Comparison of ENCODE assay signal across 8 cellular contexts in the genomic region with DNA sequence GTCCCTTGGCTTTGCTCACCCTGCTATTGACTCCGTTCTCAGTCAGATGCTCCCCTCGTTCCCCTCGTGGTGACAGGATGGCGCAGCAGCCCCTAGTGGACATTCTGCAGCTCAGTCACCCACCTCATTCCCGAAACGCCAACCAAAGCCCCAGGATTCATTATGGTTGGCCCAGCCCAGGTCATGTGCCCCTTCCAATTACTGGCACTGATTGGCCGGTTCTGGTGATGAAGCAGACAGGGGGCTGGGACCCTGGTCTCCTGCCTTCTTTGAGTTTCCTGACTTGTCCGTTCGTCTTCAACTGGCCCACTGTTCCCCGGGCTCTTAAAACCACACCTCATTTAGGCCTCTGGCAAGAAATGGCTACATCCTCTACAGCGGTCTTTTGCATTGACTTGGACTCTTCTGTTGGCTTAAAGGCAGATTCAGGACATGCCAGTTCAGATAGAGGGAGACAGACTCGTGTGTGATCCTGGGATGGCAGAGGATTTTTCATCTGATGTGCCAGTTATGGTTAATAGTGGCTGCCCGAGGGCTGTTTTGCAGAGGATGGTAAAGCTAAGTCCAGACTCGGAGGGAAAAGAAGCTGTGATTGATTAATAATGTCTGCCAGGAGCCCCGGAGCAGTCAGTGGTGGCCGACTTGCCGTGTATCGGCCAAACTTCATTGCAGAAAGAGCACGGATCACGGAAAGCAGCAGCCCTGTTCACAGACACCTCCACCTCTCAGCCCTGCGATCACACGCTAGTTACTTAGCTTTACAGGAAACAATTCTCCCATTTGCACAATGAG. TPM values are rescaled to one million over a fixed set of nuclear protein-coding genes. Genes with fewer than 3 reads are reported as not detected.
A peak's percentile ranks its signal among the peaks of the same experiment; 100 is the strongest.
DNase-seq lines count a peak whose midpoint lies in the region; ATAC-seq lines count a peak whose summit lies in the region.

No MANE protein-coding gene starts in this region.

- in situ Hi-C loops in HAP-1 (cut with MboI; ENCODE audit: low sequenced_read_pairs), result no loop called here
- in situ Hi-C loops in ACHN (cut with HindIII; ENCODE audit: low pct_ligation_motif_present, low pct_unique_long_range_greater_than_20kb, low sequenced_read_pairs), result no loop called here

- intact Hi-C loops in dendritic cell treated with granulocyte-macrophage colony-stimulating factor and Interleukin-4, amounts not matched to agents 40 ng/mL and 50 ng/mL, for 4 days (cut with micrococcal nuclease), result no loop called here

- H3K27me3 Mint-ChIP-seq in T-helper 17 cell, result no peaks in the 10 kb centered on the region
- H3K27me3 Mint-ChIP-seq in dendritic cell treated with granulocyte-macrophage colony-stimulating factor and Interleukin-4, amounts not matched to agents 40 ng/mL and 50 ng/mL, for 4 days, result no peaks in the 10 kb centered on the region
- peaks cover 16% of the 10 kb centered on the region for H3K27me3 Mint-ChIP-seq in stimulated activated memory B cell treated with anti-CD40 and anti-IgM and Interleukin-4, amounts not matched to agents 10 μg/mL and 1 μg/mL and 100 μg/mL, for 72 hours

- DNase-seq in HAP-1 (ENCODE audit: low spot score in 2 of 2) (peak; percentile 7 to 62), T-helper 17 cell (peak in 1 of 3 donors; percentile 26), ACHN (no peak)

- peaks cover 12% of the 10 kb centered on the region for H3K9me3 Mint-ChIP-seq in dendritic cell treated with granulocyte-macrophage colony-stimulating factor and Interleukin-4, amounts not matched to agents 40 ng/mL and 50 ng/mL, for 4 days
- peaks cover 12% of the 10 kb centered on the region for H3K9me3 Mint-ChIP-seq in stimulated activated memory B cell treated with anti-CD40 and anti-IgM and Interleukin-4, amounts not matched to agents 10 μg/mL and 1 μg/mL and 100 μg/mL, for 72 hours

- H3K9me3 ChIP-seq in HAP-1, result no peaks in the 10 kb centered on the region; the same call in 1 of the 2 replicates
- H3K9me3 ChIP-seq in T-helper 17 cell (ENCODE audit: control insufficient read depth, low read length, poor library complexity, severe bottlenecking), result no peaks in the 10 kb centered on the region
- peaks cover 8% of the 10 kb centered on the region for H3K9me3 ChIP-seq in mesodermal cell (ENCODE audit: control insufficient read depth, low read length)

- H3K4me1 ChIP-seq in HAP-1, result no peaks in the 10 kb centered on the region
- peaks cover 12% of the 10 kb centered on the region for H3K4me1 ChIP-seq in mesodermal cell (ENCODE audit: control insufficient read depth, insufficient read depth, low read length, poor library complexity, severe bottlenecking)

- peak overlapping the region; percentile 46 for H3K4me3 Mint-ChIP-seq in T-helper 17 cell
- H3K4me3 Mint-ChIP-seq in dendritic cell treated with granulocyte-macrophage colony-stimulating factor and Interleukin-4, amounts not matched to agents 40 ng/mL and 50 ng/mL, for 4 days, result peak overlapping the region; percentile 70
- peak overlapping the region; percentile 71 for H3K4me3 Mint-ChIP-seq in stimulated activated memory B cell treated with anti-CD40 and anti-IgM and Interleukin-4, amounts not matched to agents 10 μg/mL and 1 μg/mL and 100 μg/mL, for 72 hours

- no peak overlapping the region for H3K4me3 ChIP-seq in HAP-1
- H3K4me3 ChIP-seq in mesodermal cell (ENCODE audit: extremely low read depth, insufficient read depth, low read length, poor library complexity, severe bottlenecking), result peak overlapping the region; percentile 14

- H3K27me3 ChIP-seq in HAP-1 (ENCODE audit: low read depth), result no peaks in the 10 kb centered on the region

- ATAC-seq in T-helper 17 cell, result peak; percentile 80
- peak; percentile 77 for ATAC-seq in stimulated activated memory B cell treated with anti-CD40 and anti-IgM and Interleukin-4, amounts not matched to agents 10 μg/mL and 1 μg/mL and 100 μg/mL, for 72 hours
- no peak for ATAC-seq in GM21515 (IDR thresholded peaks at IDR 0.05; ENCODE audit: unreplicated experiment)
- no peak for ATAC-seq in HG02678 (IDR thresholded peaks at IDR 0.05; ENCODE audit: unreplicated experiment)

- no peaks in the 10 kb centered on the region for H3K4me1 Mint-ChIP-seq in T-helper 17 cell
- no peaks in the 10 kb centered on the region for H3K4me1 Mint-ChIP-seq in dendritic cell treated with granulocyte-macrophage colony-stimulating factor and Interleukin-4, amounts not matched to agents 40 ng/mL and 50 ng/mL, for 4 days (ENCODE audit: low read depth)
- peaks cover 6% of the 10 kb centered on the region for H3K4me1 Mint-ChIP-seq in stimulated activated memory B cell treated with anti-CD40 and anti-IgM and Interleukin-4, amounts not matched to agents 10 μg/mL and 1 μg/mL and 100 μg/mL, for 72 hours

- H3K36me3 Mint-ChIP-seq in T-helper 17 cell (ENCODE audit: low read depth), result no peaks in the 10 kb centered on the region
- no peaks in the 10 kb centered on the region for H3K36me3 Mint-ChIP-seq in dendritic cell treated with granulocyte-macrophage colony-stimulating factor and Interleukin-4, amounts not matched to agents 40 ng/mL and 50 ng/mL, for 4 days (ENCODE audit: low read depth)
- peaks cover 4% of the 10 kb centered on the region for H3K36me3 Mint-ChIP-seq in stimulated activated memory B cell treated with anti-CD40 and anti-IgM and Interleukin-4, amounts not matched to agents 10 μg/mL and 1 μg/mL and 100 μg/mL, for 72 hours

- H3K36me3 ChIP-seq in HAP-1 (replicated peaks) (no peaks in the 10 kb centered on the region), mesodermal cell (ENCODE audit: control insufficient read depth, insufficient read depth, low read length) (no peaks in the 10 kb centered on the region)

- H3K27ac Mint-ChIP-seq in T-helper 17 cell, result peak overlapping the region; percentile 6
- H3K27ac Mint-ChIP-seq in dendritic cell treated with granulocyte-macrophage colony-stimulating factor and Interleukin-4, amounts not matched to agents 40 ng/mL and 50 ng/mL, for 4 days, result peak overlapping the region; percentile 77
- H3K27ac Mint-ChIP-seq in stimulated activated memory B cell treated with anti-CD40 and anti-IgM and Interleukin-4, amounts not matched to agents 10 μg/mL and 1 μg/mL and 100 μg/mL, for 72 hours, result peak overlapping the region; percentile 36

- no peak overlapping the region for H3K27ac ChIP-seq in mesodermal cell (ENCODE audit: low read depth, low read length, severe bottlenecking)

- 81 to 84% methylated on average over 20 to 22 of the region's 22 CpGs for WGBS in mesodermal cell (ENCODE audit: insufficient coverage in 2 of 2), 2 experiments

RNA-seq across cellular contexts. Expression of a gene that starts 37.8 kb away (rescaled TPM):
- total RNA-seq in T-helper 17 cell, result 1 to 10 TPM; 5.5 to 6.3 TPM
- 20.9 TPM for polyA plus RNA-seq in mesodermal cell (2013, experiment 1 of 2)
- polyA plus RNA-seq in mesodermal cell (2013, experiment 2 of 2), result 24.4 TPM

RNA-seq across cellular contexts. Expression of a gene that starts 38.1 kb away (rescaled TPM):
- 10 to 100 TPM; 65.0 to 76.4 TPM for total RNA-seq in T-helper 17 cell
- 40.8 TPM for polyA plus RNA-seq in mesodermal cell (2013, experiment 1 of 2)
- 42.1 TPM for polyA plus RNA-seq in mesodermal cell (2013, experiment 2 of 2)

Comparison
In these comparisons a context has a peak if more than half of its experiments do, and no peak if none do; other contexts are left out.
1. ATAC-seq: peak in T-helper 17 cell (single experiment) and stimulated activated memory B cell treated with anti-CD40 and anti-IgM and Interleukin-4, amounts not matched to agents 10 μg/mL and 1 μg/mL and 100 μg/mL, for 72 hours (single experiment); none in GM21515 (single experiment) and HG02678 (single experiment).
2. H3K27ac Mint-ChIP-seq: peak in every context shown above with its lines; median percentile 77 in dendritic cell treated with granulocyte-macrophage colony-stimulating factor and Interleukin-4, amounts not matched to agents 40 ng/mL and 50 ng/mL, for 4 days; 36 in stimulated activated memory B cell treated with anti-CD40 and anti-IgM and Interleukin-4, amounts not matched to agents 10 μg/mL and 1 μg/mL and 100 μg/mL, for 72 hours; 6 in T-helper 17 cell.
3. Peak in every context shown above with its lines, with median percentiles within 50 percentile points of each other: H3K4me3 Mint-ChIP-seq.